Comparison of ENCODE assay signal across 8 cellular contexts in genomic region chr10:13348216-13349017, GRCh38. TPM values are rescaled to one million over a fixed set of nuclear protein-coding genes. Genes with fewer than 3 reads are reported as not detected.
DNase-seq lines count a peak whose midpoint lies in the region; ATAC-seq and TF ChIP-seq lines count a peak whose summit lies in the region.

Gene SEPHS1, minus strand, starts transcription at chr10:13348293. Its CDS starts 3,343 bp downstream, at chr10:13344950.

- peak within 1 kb of the TSS; percentile 79 to 87 for H3K9ac ChIP-seq in mucosa of rectum (ENCODE audit: low read depth in 1 of 2, low read length in 2 of 2)

- no peak for TF ChIP-seq POLR2A in erythroblast (IDR thresholded peaks at IDR 0.05; ENCODE audit: low read length)

- H3K4me1 ChIP-seq in OCI-LY7 (ENCODE audit: insufficient read depth, low read length, poor library complexity, severe bottlenecking) (peaks cover 44% of the 10 kb centered on the region), mucosa of rectum (ENCODE audit: control insufficient read depth in 2 of 2, insufficient read depth in 2 of 2, low read length in 2 of 2) (peaks cover 16 to 22% of the 10 kb centered on the region in 2 donors)

- no peaks in the 10 kb centered on the region for H3K9me3 ChIP-seq in CD4-positive, alpha-beta T cell (ENCODE audit: control insufficient read depth, low read length)
- H3K9me3 ChIP-seq in OCI-LY7 (ENCODE audit: low read length) (no peaks in the 10 kb centered on the region), mucosa of rectum (ENCODE audit: control insufficient read depth in 2 of 2, low read length in 2 of 2) (no peaks in the 10 kb centered on the region)

- H3K4me2 ChIP-seq in OCI-LY7 (ENCODE audit: low read length), result peak within 1 kb of the TSS; percentile 78

- H4K20me1 ChIP-seq in OCI-LY7 (ENCODE audit: insufficient read depth, low read length), result peaks cover 13% of the 10 kb centered on the region; the same call in 1 of the 2 replicates

- H3K36me3 Mint-ChIP-seq in CD4-positive, alpha-beta T cell (ENCODE audit: low read depth), result peaks cover 36% of the 10 kb centered on the region

- peaks cover 46% of the 10 kb centered on the region for H3K79me2 ChIP-seq in OCI-LY7 (ENCODE audit: insufficient read depth, low read depth, low read length)

- peak within 1 kb of the TSS; percentile 93 for H3K27ac Mint-ChIP-seq in CD4-positive, alpha-beta T cell

- peak; percentile 67 to 85 (median 78) for DNase-seq in CD4-positive, alpha-beta T cell
- DNase-seq in OCI-LY7 (ENCODE audit: low spot score) (peak; percentile 92), activated T-cell treated with anti-CD3 and anti-CD28 coated beads for 48 hours (ENCODE audit: low read depth) (peak; percentile 84), erythroblast (lab: John Stamatoyannopoulos, UW) (peak; percentile 86 to 89)
- peak; percentile 46 to 50 for DNase-seq in stimulated activated CD8-positive, alpha-beta memory T cell treated with anti-CD3 and anti-CD28 coated beads, Interleukin-7, amount 100 ng/mL, for 1 hour (ENCODE audit: low read depth in 2 of 2)

- CTCF ChIA-PET in CD4-positive, alpha-beta T cell (lab: Charles Lee), result interaction anchor here (1.0 to 2.6 kb wide), 2 partner anchors 24 to 46 kb away, joined by 7 to 8 read pairs; no protein-coding TSS in a partner anchor
- CTCF ChIA-PET in OCI-LY7 (lab: Charles Lee; ENCODE audit: unreplicated experiment), result no interaction called here

- peaks cover 69% of the 10 kb centered on the region for H3K4me1 Mint-ChIP-seq in CD4-positive, alpha-beta T cell (ENCODE audit: low read depth)

- ATAC-seq in CD4-positive, alpha-beta T cell (ENCODE audit: poor library complexity), result peak; percentile 69
- peak; percentile 72 for ATAC-seq in GM19324 (IDR thresholded peaks at IDR 0.05; ENCODE audit: low FRiP score, unreplicated experiment)
- peak; percentile 19 for ATAC-seq in HG03469 (IDR thresholded peaks at IDR 0.05; ENCODE audit: unreplicated experiment)

- peak within 1 kb of the TSS; percentile 86 for H3K4me3 ChIP-seq in OCI-LY7 (ENCODE audit: low read depth, low read length, poor library complexity, severe bottlenecking)
- H3K4me3 ChIP-seq in mucosa of rectum (ENCODE audit: low read length in 2 of 2), result peak within 1 kb of the TSS; percentile 77 to 89

- no TSS peak for BruUV-seq in OCI-LY7 (replicated peaks; lab: Mats Ljungman, UMichigan)

- TF ChIP-seq CTCF in CD4-positive, alpha-beta T cell (IDR thresholded peaks at IDR 0.05), result no peak
- TF ChIP-seq CTCF in OCI-LY7 (conservative IDR thresholded peaks at IDR 0.05; ENCODE audit: low read length), result 0 out of 2 replicates have a peak, but pooled peaks have one; percentile 36

- peak within 1 kb of the TSS; percentile 83 for H3K27ac ChIP-seq in CD4-positive, alpha-beta T cell (ENCODE audit: low read depth, low read length)
- peak within 1 kb of the TSS; percentile 95 for H3K27ac ChIP-seq in OCI-LY7 (ENCODE audit: low read depth, low read length, poor library complexity, severe bottlenecking)
- peak within 1 kb of the TSS; percentile 88 for H3K27ac ChIP-seq in mucosa of rectum (ENCODE audit: low read depth in 2 of 2, low read length in 2 of 2)

- H3K36me3 ChIP-seq in OCI-LY7 (ENCODE audit: insufficient read depth, low read length) (peaks cover 26% of the 10 kb centered on the region), mucosa of rectum (ENCODE audit: control insufficient read depth in 2 of 2, insufficient read depth in 2 of 2, low read length in 2 of 2) (no peaks in the 10 kb centered on the region)

- H3K4me3 Mint-ChIP-seq in CD4-positive, alpha-beta T cell, result peak within 1 kb of the TSS; percentile 98

- H3K9me3 Mint-ChIP-seq in CD4-positive, alpha-beta T cell, result no peaks in the 10 kb centered on the region

- POLR2A ChIA-PET in CD4-positive, alpha-beta T cell (lab: Charles Lee), result interaction anchor here (0.8 to 5.8 kb wide), 10 partner anchors 8 to 1490 kb away, joined by 3 to 244 read pairs (median 5); partner anchors contain the start of genes CDNF, HSPA14, MSANTD7 and OPTN
- POLR2A ChIA-PET in OCI-LY7 (lab: Charles Lee), result interaction anchor here (0.6 to 1.4 kb wide), 3 partner anchors 8 to 257 kb away, joined by 3 to 4 read pairs (median 3); no protein-coding TSS in a partner anchor

- intact Hi-C loops in CD4-positive, alpha-beta T cell (cut with DNase I, micrococcal nuclease), result loop anchor here (2.0 to 10.0 kb wide), 3 partner anchors 46 to 1816 kb away; partner anchors contain the start of genes CDC123 (in 1 of the 2), NMT2 (in 1 of the 2) and NUDT5 (in 1 of the 2)
- intact Hi-C loops in OCI-LY7 (cut with micrococcal nuclease; ENCODE audit: unreplicated experiment), result loop anchor here (2.0 to 10.0 kb wide), 3 partner anchors 46 to 1606 kb away; partner anchors contain the start of genes CDC123, DCLRE1C, MEIG1 and NUDT5

- no peaks in the 10 kb centered on the region for H3K27me3 ChIP-seq in CD4-positive, alpha-beta T cell (ENCODE audit: control insufficient read depth, insufficient read depth, low read length)
- H3K27me3 ChIP-seq in mucosa of rectum (ENCODE audit: control insufficient read depth in 2 of 2, insufficient read depth in 2 of 2, low read length in 2 of 2), result peaks cover 0 to 3% of the 10 kb centered on the region in 2 donors

- no peaks in the 10 kb centered on the region for H3K9me2 ChIP-seq in OCI-LY7 (ENCODE audit: insufficient read depth, low read length)

- H2AFZ ChIP-seq in OCI-LY7 (ENCODE audit: low read length), result peak within 1 kb of the TSS; percentile 47

- H3K27me3 Mint-ChIP-seq in CD4-positive, alpha-beta T cell, result no peaks in the 10 kb centered on the region

RNA-seq across cellular contexts. Expression of gene SEPHS1, which starts in this region (rescaled TPM):
- total RNA-seq in CD4-positive, alpha-beta T cell, result 10 to 100 TPM; 13.1 to 17.9 TPM
- 72.7 and 115 TPM in 2 replicates for total RNA-seq in OCI-LY7 (2014; rRNA removed; shearing (Covaris generic))
- 113 and 127 TPM in 2 replicates for total RNA-seq in OCI-LY7 (2022)

Comparison
In these comparisons a context has a peak if more than half of its experiments do, and no peak if none do; other contexts are left out.
1. Peak in every context shown above with its lines: DNase-seq, ATAC-seq, H3K4me3 ChIP-seq and H3K27ac ChIP-seq.
2. ATAC-seq: peak in every context shown above with its lines; median percentile 72 in GM19324; 69 in CD4-positive, alpha-beta T cell; 19 in HG03469.